13 cellular contexts compared by ENCODE assay signal in genomic region chr4:41751325-41752061, GRCh38. TPM values are rescaled to one million over a fixed set of nuclear protein-coding genes. Genes with fewer than 3 reads are reported as not detected.
DNase-seq lines count a peak whose midpoint lies in the region; ATAC-seq and TF ChIP-seq lines count a peak whose summit lies in the region.
"Had no signal": no experiment of that assay in that cellular context is flagged by ENCODE, and none has a peak within 500 bp of the region (broad histone marks: within the 10 kb centered on the region; RNA-seq: fewer than 3 reads in every experiment).

No MANE protein-coding gene starts in this region.

- no peaks in the 10 kb centered on the region for H3K9me3 ChIP-seq in HUES6 (ENCODE audit: control insufficient read depth, insufficient read depth, low read depth, low read length)
- no peaks in the 10 kb centered on the region for H3K9me3 ChIP-seq in neural progenitor cell (ENCODE audit: low read depth)
- H3K9me3 ChIP-seq in ascending aorta, result no peaks in the 10 kb centered on the region

- no peak overlapping the region for H3K27ac ChIP-seq in HUES6 (ENCODE audit: low read depth, low read length)
- H3K27ac ChIP-seq in neural progenitor cell, result no peak overlapping the region
- no peak overlapping the region for H3K27ac ChIP-seq in ascending aorta

- peaks cover 81% of the 10 kb centered on the region for H4K20me1 ChIP-seq in neural progenitor cell (ENCODE audit: low read depth)

- peak overlapping the region; percentile 63 for H3K4me3 Mint-ChIP-seq in neural progenitor cell
- H3K4me3 Mint-ChIP-seq in activated T-helper 1 cell treated with anti-CD3 and anti-CD28 coated beads, Interleukin-12 subunit alpha, Interleukin-12 subunit beta, Interleukin-2, Interleukin-4 antibody, amounts not matched to agents 30 ng/mL and 10 ng/mL and 1 ng/mL, durations not matched to agents 14 hours and 24 hours and 36 hours, result no peak overlapping the region
- H3K4me3 Mint-ChIP-seq: natural killer cell; T-helper 2 cell treated with Interferon-gamma antibody and Interleukin-4, amounts not matched to agents 5 μg/mL and 100 μg/mL, for 36 hours had no signal

- H3K27me3 ChIP-seq in HUES6 (ENCODE audit: control insufficient read depth, insufficient read depth, low read length) (peaks cover 100% of the 10 kb centered on the region), neural progenitor cell (peaks cover 100% of the 10 kb centered on the region), ascending aorta (peaks cover 9% of the 10 kb centered on the region)

- intact Hi-C loops in ascending aorta (cut with DNase I), result no loop called here
- intact Hi-C loops in activated T-helper 1 cell treated with anti-CD3 and anti-CD28 coated beads, Interleukin-12 subunit alpha, Interleukin-12 subunit beta, Interleukin-2, Interleukin-4 antibody, amounts not matched to agents 30 ng/mL and 10 ng/mL and 1 ng/mL, durations not matched to agents 14 hours and 24 hours and 36 hours (cut with micrococcal nuclease), result no loop called here

- H3K27me3 Mint-ChIP-seq in neural progenitor cell (ENCODE audit: insufficient read depth, low read depth), result peaks cover 94% of the 10 kb centered on the region
- peaks cover 88% of the 10 kb centered on the region for H3K27me3 Mint-ChIP-seq in activated T-helper 1 cell treated with anti-CD3 and anti-CD28 coated beads, Interleukin-12 subunit alpha, Interleukin-12 subunit beta, Interleukin-2, Interleukin-4 antibody, amounts not matched to agents 30 ng/mL and 10 ng/mL and 1 ng/mL, durations not matched to agents 14 hours and 24 hours and 36 hours (ENCODE audit: insufficient read depth)

- ATAC-seq in HG02885 (IDR thresholded peaks at IDR 0.05; ENCODE audit: poor library complexity, unreplicated experiment), result no peak
- ATAC-seq: natural killer cell had no signal

- no peak overlapping the region for H3K27ac Mint-ChIP-seq in neural progenitor cell
- H3K27ac Mint-ChIP-seq in activated T-helper 1 cell treated with anti-CD3 and anti-CD28 coated beads, Interleukin-12 subunit alpha, Interleukin-12 subunit beta, Interleukin-2, Interleukin-4 antibody, amounts not matched to agents 30 ng/mL and 10 ng/mL and 1 ng/mL, durations not matched to agents 14 hours and 24 hours and 36 hours, result no peak overlapping the region
- H3K27ac Mint-ChIP-seq: natural killer cell; T-helper 2 cell treated with Interferon-gamma antibody and Interleukin-4, amounts not matched to agents 5 μg/mL and 100 μg/mL, for 36 hours had no signal

- H3K9me3 Mint-ChIP-seq in neural progenitor cell, result peaks cover 2% of the 10 kb centered on the region
- H3K9me3 Mint-ChIP-seq in activated T-helper 1 cell treated with anti-CD3 and anti-CD28 coated beads, Interleukin-12 subunit alpha, Interleukin-12 subunit beta, Interleukin-2, Interleukin-4 antibody, amounts not matched to agents 30 ng/mL and 10 ng/mL and 1 ng/mL, durations not matched to agents 14 hours and 24 hours and 36 hours, result no peaks in the 10 kb centered on the region

- H3K36me3 Mint-ChIP-seq in neural progenitor cell, result no peaks in the 10 kb centered on the region
- H3K36me3 Mint-ChIP-seq in activated T-helper 1 cell treated with anti-CD3 and anti-CD28 coated beads, Interleukin-12 subunit alpha, Interleukin-12 subunit beta, Interleukin-2, Interleukin-4 antibody, amounts not matched to agents 30 ng/mL and 10 ng/mL and 1 ng/mL, durations not matched to agents 14 hours and 24 hours and 36 hours (ENCODE audit: low read depth), result no peaks in the 10 kb centered on the region

- H3K4me3 ChIP-seq in HUES6 (ENCODE audit: low read depth, low read length) (peak overlapping the region; percentile 47), neural progenitor cell (peak overlapping the region; percentile 11), ascending aorta (no peak overlapping the region)

- no peak overlapping the region for H2AFZ ChIP-seq in neural progenitor cell (replicated peaks)

- DNase-seq in GM03348 (ENCODE audit: low spot score) (peak; percentile 21), ecto neural progenitor cell (ENCODE audit: low spot score) (peak; percentile 66), neural progenitor cell (ENCODE audit: low spot score) (peak; percentile 65), NCI-H1694 (lab: John Stamatoyannopoulos, UW) (no peak), ascending aorta (ENCODE audit: low spot score in 2 of 2) (no peak)
- no peak for DNase-seq in activated T-helper 1 cell treated with anti-CD3 and anti-CD28 coated beads, Interleukin-12 subunit alpha, Interleukin-12 subunit beta, Interleukin-2, Interleukin-4 antibody, amounts not matched to agents 30 ng/mL and 10 ng/mL and 1 ng/mL, durations not matched to agents 14 hours and 24 hours and 36 hours (ENCODE audit: low spot score)
- DNase-seq: anterior cingulate cortex, natural killer cell, NCI-H146 had no signal

- H3K4me1 ChIP-seq in HUES6 (ENCODE audit: control insufficient read depth, insufficient read depth, low read length), result peaks cover 35% of the 10 kb centered on the region
- peaks cover 46% of the 10 kb centered on the region for H3K4me1 ChIP-seq in neural progenitor cell
- no peaks in the 10 kb centered on the region for H3K4me1 ChIP-seq in ascending aorta

- H3K36me3 ChIP-seq in HUES6 (ENCODE audit: control insufficient read depth, insufficient read depth, low read length) (no peaks in the 10 kb centered on the region), neural progenitor cell (no peaks in the 10 kb centered on the region), ascending aorta (no peaks in the 10 kb centered on the region)

- TF ChIP-seq CTCF in neural progenitor cell (IDR thresholded peaks at IDR 0.05) (peak; percentile 61), ascending aorta (IDR thresholded peaks at IDR 0.05) (no peak)

- H3K4me1 Mint-ChIP-seq in neural progenitor cell, result peaks cover 40% of the 10 kb centered on the region
- H3K4me1 Mint-ChIP-seq in activated T-helper 1 cell treated with anti-CD3 and anti-CD28 coated beads, Interleukin-12 subunit alpha, Interleukin-12 subunit beta, Interleukin-2, Interleukin-4 antibody, amounts not matched to agents 30 ng/mL and 10 ng/mL and 1 ng/mL, durations not matched to agents 14 hours and 24 hours and 36 hours (ENCODE audit: low read depth), result no peaks in the 10 kb centered on the region
- H3K4me1 Mint-ChIP-seq: natural killer cell had no signal

- H3K4me2 ChIP-seq in neural progenitor cell, result peak overlapping the region; percentile 71

- H3F3A ChIP-seq in neural progenitor cell (ENCODE audit: low read depth), result peaks cover 49% of the 10 kb centered on the region

- H3K9ac ChIP-seq in HUES6 (ENCODE audit: low read length) (no peak overlapping the region), neural progenitor cell (no peak overlapping the region)

- no peaks in the 10 kb centered on the region for H3K79me2 ChIP-seq in neural progenitor cell (ENCODE audit: low read depth)

RNA-seq across cellular contexts. Expression of gene PHOX2B, which starts 3.0 kb away (rescaled TPM):
- not detected in 2 replicates for total RNA-seq in neural progenitor cell (ENCODE audit: low replicate concordance)
- total RNA-seq in ascending aorta, result not detected
- not detected in 2 replicates for total RNA-seq in activated T-helper 1 cell treated with anti-CD3 and anti-CD28 coated beads, Interleukin-12 subunit alpha, Interleukin-12 subunit beta, Interleukin-2, Interleukin-4 antibody, amounts not matched to agents 30 ng/mL and 10 ng/mL and 1 ng/mL, durations not matched to agents 14 hours and 24 hours and 36 hours
- total RNA-seq: HT1080, natural killer cell had no signal

Comparison
In these comparisons a context has a peak if more than half of its experiments do, and no peak if none do; other contexts are left out.
1. DNase-seq: peak in GM03348 (single experiment), ecto neural progenitor cell (single experiment) and neural progenitor cell (single experiment); none in NCI-H1694 (single experiment), ascending aorta (0 of 2) and activated T-helper 1 cell treated with anti-CD3 and anti-CD28 coated beads, Interleukin-12 subunit alpha, Interleukin-12 subunit beta, Interleukin-2, Interleukin-4 antibody, amounts not matched to agents 30 ng/mL and 10 ng/mL and 1 ng/mL, durations not matched to agents 14 hours and 24 hours and 36 hours (single experiment).
2. H3K4me3 ChIP-seq: peak in HUES6 (single experiment) and neural progenitor cell (single experiment); none in ascending aorta (0 of 2).